16 cellular contexts compared by ENCODE assay signal in genomic region chr14:68892961-68893360, GRCh38.
DNase-seq lines count a peak whose midpoint lies in the region; ATAC-seq and TF ChIP-seq lines count a peak whose summit lies in the region.
"Had no signal": no experiment of that assay in that cellular context is flagged by ENCODE, and none has a peak within 500 bp of the region (broad histone marks: within the 10 kb centered on the region; RNA-seq: fewer than 3 reads in every experiment).

No MANE protein-coding gene starts in this region.

- peak overlapping the region; percentile 36 for H3K27ac Mint-ChIP-seq in activated T-cell treated with anti-CD3 and anti-CD28 coated beads, Interleukin-2, amount 50 U/mL, for 24 hours
- H3K27ac Mint-ChIP-seq in endodermal cell: peak overlapping the region; percentile 59
- peak overlapping the region in 1 of 8 donors; percentile 57 for H3K27ac Mint-ChIP-seq in CD8-positive, alpha-beta memory T cell

- TF ChIP-seq POLR2A in transverse colon (IDR thresholded peaks at IDR 0.05): no peak

- H3K36me3 Mint-ChIP-seq in activated T-cell treated with anti-CD3 and anti-CD28 coated beads, Interleukin-2, amount 50 U/mL, for 24 hours (ENCODE audit: low read depth): peaks cover 92% of the 10 kb centered on the region
- H3K36me3 Mint-ChIP-seq in endodermal cell (ENCODE audit: low read depth): peaks cover 97% of the 10 kb centered on the region
- H3K36me3 Mint-ChIP-seq in CD8-positive, alpha-beta memory T cell: peaks cover 0 to 6% (median 4%) of the 10 kb centered on the region in 3 donors

- H3K36me3 ChIP-seq in endodermal cell (ENCODE audit: control insufficient read depth, insufficient read depth, low read length) (peaks cover 99% of the 10 kb centered on the region), neutrophil (peaks cover 100% of the 10 kb centered on the region), transverse colon (peaks cover 0 to 48% (median 14%) of the 10 kb centered on the region in 4 donors)
- peaks cover 20% of the 10 kb centered on the region for H3K36me3 ChIP-seq in CD8-positive, alpha-beta memory T cell (ENCODE audit: insufficient read depth, low read length)

- CTCF ChIA-PET in CD8-positive, alpha-beta memory T cell (lab: Charles Lee): no interaction called here

- H3K9me3 ChIP-seq in endodermal cell (ENCODE audit: control insufficient read depth, low read length) (peaks cover 9% of the 10 kb centered on the region), neutrophil (no peaks in the 10 kb centered on the region), transverse colon (no peaks in the 10 kb centered on the region)
- no peaks in the 10 kb centered on the region for H3K9me3 ChIP-seq in CD8-positive, alpha-beta memory T cell (ENCODE audit: low read length)

- no peak overlapping the region for H3K9ac ChIP-seq in endodermal cell (ENCODE audit: extremely low read depth, low read length, poor library complexity, severe bottlenecking)

- in situ Hi-C loops in transverse colon (cut with MboI; ENCODE audit: low pct_ligation_motif_present in 1 of 4, low pct_unique_long_range_greater_than_20kb in 1 of 4, low sequenced_read_pairs in 3 of 4): no loop called here

- H3K4me1 ChIP-seq in endodermal cell (ENCODE audit: control insufficient read depth, insufficient read depth, low read length) (no peaks in the 10 kb centered on the region), neutrophil (ENCODE audit: control insufficient read depth in 1 of 2, insufficient read depth in 1 of 2, low read depth in 1 of 2, low read length in 1 of 2) (peaks cover 6 to 7% of the 10 kb centered on the region in 2 experiments), transverse colon (peaks cover 0 to 4% (median 1%) of the 10 kb centered on the region in 4 donors)
- no peaks in the 10 kb centered on the region for H3K4me1 ChIP-seq in CD8-positive, alpha-beta memory T cell (ENCODE audit: insufficient read depth, low read length)

- intact Hi-C loops in transverse colon (cut with DNase I; ENCODE audit: low total_unique reads): no loop called here

- H3K4me3 ChIP-seq in endodermal cell (ENCODE audit: low read length): no peak overlapping the region
- no peak overlapping the region for H3K4me3 ChIP-seq in neutrophil (ENCODE audit: low read depth in 1 of 2, low read length in 1 of 2)
- no peak overlapping the region for H3K4me3 ChIP-seq in transverse colon
- no peak overlapping the region for H3K4me3 ChIP-seq in CD8-positive, alpha-beta memory T cell (ENCODE audit: low read length)
- H3K4me3 ChIP-seq: K562 had no signal

- ATAC-seq in GM18520 (IDR thresholded peaks at IDR 0.05; ENCODE audit: unreplicated experiment): no peak
- ATAC-seq: K562 had no signal

- DNase-seq in activated T-cell treated with anti-CD3 and anti-CD28 coated beads, Interleukin-2, amount 50 U/mL, for 24 hours: no peak
- no peak for DNase-seq in activated T-cell treated with anti-CD3 and anti-CD28 coated beads, Interleukin-2, amount 50 U/mL, for 1 hour
- DNase-seq in endodermal cell (no peak), transverse colon (no peak)
- DNase-seq in CD8-positive, alpha-beta memory T cell: no peak
- no peak for DNase-seq in activated naive CD4-positive, alpha-beta T cell (lab: John Stamatoyannopoulos, UW)
- DNase-seq: COR-L47, DMS153, NCI-H1048, NCI-H2107 had no signal

- H3K9me3 Mint-ChIP-seq in activated T-cell treated with anti-CD3 and anti-CD28 coated beads, Interleukin-2, amount 50 U/mL, for 24 hours: no peaks in the 10 kb centered on the region
- H3K9me3 Mint-ChIP-seq in endodermal cell: peaks cover 3% of the 10 kb centered on the region
- H3K9me3 Mint-ChIP-seq in CD8-positive, alpha-beta memory T cell: no peaks in the 10 kb centered on the region

- no peak for TF ChIP-seq CTCF in endodermal cell (conservative IDR thresholded peaks at IDR 0.05)
- no peak for TF ChIP-seq CTCF in neutrophil (IDR thresholded peaks at IDR 0.05)
- TF ChIP-seq CTCF in transverse colon (IDR thresholded peaks at IDR 0.05): no peak

- H3K4me1 Mint-ChIP-seq in activated T-cell treated with anti-CD3 and anti-CD28 coated beads, Interleukin-2, amount 50 U/mL, for 24 hours (ENCODE audit: low read depth): peaks cover 15% of the 10 kb centered on the region
- H3K4me1 Mint-ChIP-seq in endodermal cell: no peaks in the 10 kb centered on the region
- H3K4me1 Mint-ChIP-seq in CD8-positive, alpha-beta memory T cell: peaks cover 0 to under 1% (median 0%) of the 10 kb centered on the region in 3 donors

- no peak for TF ChIP-seq EP300 in transverse colon (IDR thresholded peaks at IDR 0.05; ENCODE audit: low read depth)

- H3K4me3 Mint-ChIP-seq in activated T-cell treated with anti-CD3 and anti-CD28 coated beads, Interleukin-2, amount 50 U/mL, for 24 hours: no peak overlapping the region
- no peak overlapping the region for H3K4me3 Mint-ChIP-seq in endodermal cell
- no peak overlapping the region for H3K4me3 Mint-ChIP-seq in CD8-positive, alpha-beta memory T cell

- WGBS in endodermal cell (ENCODE audit: insufficient coverage in 1 of 2, insufficient read length in 1 of 2), 2 experiments: 93 to 94% methylated on average over 5 to 6 of the region's 6 CpGs
- 85% methylated on average over 6 of the region's 6 CpGs; no CpG with 5 or more reads in 1 of the 2 donors for WGBS in transverse colon (ENCODE audit: low coverage in 1 of 2), 2 donors

- no peak overlapping the region for H3K27ac ChIP-seq in endodermal cell (ENCODE audit: low read depth, low read length)
- peak overlapping the region; percentile 17 for H3K27ac ChIP-seq in neutrophil
- peak overlapping the region; percentile 8 to 85 (median 64) for H3K27ac ChIP-seq in transverse colon
- H3K27ac ChIP-seq in CD8-positive, alpha-beta memory T cell (ENCODE audit: low read depth, low read length): no peak overlapping the region
- H3K27ac ChIP-seq: 22Rv1, C4-2B, HL-60 had no signal

- H3K27me3 ChIP-seq in endodermal cell (ENCODE audit: control insufficient read depth, insufficient read depth, low read length, poor library complexity, severe bottlenecking) (no peaks in the 10 kb centered on the region), neutrophil (no peaks in the 10 kb centered on the region), transverse colon (no peaks in the 10 kb centered on the region)
- no peaks in the 10 kb centered on the region for H3K27me3 ChIP-seq in CD8-positive, alpha-beta memory T cell (ENCODE audit: insufficient read depth, low read length, poor library complexity, severe bottlenecking)

- POLR2A ChIA-PET in CD8-positive, alpha-beta memory T cell (lab: Charles Lee): no interaction called here

- H3K27me3 Mint-ChIP-seq in activated T-cell treated with anti-CD3 and anti-CD28 coated beads, Interleukin-2, amount 50 U/mL, for 24 hours: no peaks in the 10 kb centered on the region
- no peaks in the 10 kb centered on the region for H3K27me3 Mint-ChIP-seq in endodermal cell (ENCODE audit: insufficient read depth)
- no peaks in the 10 kb centered on the region for H3K27me3 Mint-ChIP-seq in CD8-positive, alpha-beta memory T cell

Comparison
In these comparisons a context has a peak if more than half of its experiments do, and no peak if none do; other contexts are left out.
1. H3K27ac ChIP-seq: peak in neutrophil (single experiment) and transverse colon (4 of 4); none in endodermal cell (single experiment) and CD8-positive, alpha-beta memory T cell (single experiment).